10 cellular contexts compared by ENCODE assay signal in genomic region chr14:89308232-89308959, GRCh38.
DNase-seq lines count a peak whose midpoint lies in the region; ATAC-seq and TF ChIP-seq lines count a peak whose summit lies in the region.
"Had no signal": no experiment of that assay in that cellular context is flagged by ENCODE, and none has a peak within 500 bp of the region (broad histone marks: within the 10 kb centered on the region; RNA-seq: fewer than 3 reads in every experiment).

No MANE protein-coding gene starts in this region.

- H3K27ac ChIP-seq in foreskin keratinocyte: no peak overlapping the region
- H3K27ac ChIP-seq: pancreas had no signal

- ATAC-seq in GM18505 (IDR thresholded peaks at IDR 0.05; ENCODE audit: unreplicated experiment) (peak; percentile 43), HG03103 (IDR thresholded peaks at IDR 0.05; ENCODE audit: low read depth, unreplicated experiment) (peak; percentile 35), foreskin keratinocyte (no peak)

- peaks cover 40% of the 10 kb centered on the region for H3K4me1 ChIP-seq in adipocyte (ENCODE audit: control insufficient read depth, insufficient read depth, low read length)
- H3K4me1 ChIP-seq in foreskin keratinocyte: peaks cover 10% of the 10 kb centered on the region
- H3K4me1 ChIP-seq: Caco-2 had no signal

- no peaks in the 10 kb centered on the region for H3K27me3 ChIP-seq in adipocyte (replicated peaks; ENCODE audit: control insufficient read depth, insufficient read depth, low read length)
- no peaks in the 10 kb centered on the region for H3K27me3 ChIP-seq in foreskin keratinocyte
- H3K27me3 ChIP-seq: pancreas had no signal

- DNase-seq in AG10803 (ENCODE audit: low read depth): peak; percentile 29
- peak; percentile 17 for DNase-seq in adipocyte (ENCODE audit: low read depth)
- no peak for DNase-seq in NCI-H2029 treated with DMSO at 0.1 percent for 48 hours (lab: John Stamatoyannopoulos, UW)
- DNase-seq in dermis blood vessel endothelial cell: no peak
- no peak for DNase-seq in NCI-H128 (lab: John Stamatoyannopoulos, UW; ENCODE audit: unreplicated experiment)
- no peak for DNase-seq in foreskin keratinocyte
- DNase-seq: pancreas had no signal

- H3K4me3 ChIP-seq in AG10803 (ENCODE audit: low read length): no peak overlapping the region
- H3K4me3 ChIP-seq in adipocyte (ENCODE audit: low read length): no peak overlapping the region
- H3K4me3 ChIP-seq: pancreas had no signal

- H3K9me3 ChIP-seq in adipocyte (ENCODE audit: control insufficient read depth, low read length): no peaks in the 10 kb centered on the region
- H3K9me3 ChIP-seq: Caco-2, pancreas had no signal

- no peak for TF ChIP-seq POLR2A in GM18505 (IDR thresholded peaks at IDR 0.05; ENCODE audit: borderline replicate concordance, extremely low read depth, insufficient read depth, insufficient read length)

- TF ChIP-seq CTCF in AG10803 (conservative IDR thresholded peaks at IDR 0.05; ENCODE audit: low read length) (no peak), foreskin keratinocyte (conservative IDR thresholded peaks at IDR 0.05) (no peak)

- H3K9ac ChIP-seq in adipocyte (ENCODE audit: low read length): no peak overlapping the region

- H3K36me3 ChIP-seq in adipocyte (ENCODE audit: control insufficient read depth, insufficient read depth, low read length, severe bottlenecking): no peaks in the 10 kb centered on the region
- H3K36me3 ChIP-seq: pancreas had no signal

Comparison
In these comparisons a context has a peak if more than half of its experiments do, and no peak if none do; other contexts are left out.
1. DNase-seq: peak in AG10803 (single experiment) and adipocyte (single experiment); none in NCI-H2029 treated with DMSO at 0.1 percent for 48 hours (single experiment), dermis blood vessel endothelial cell (single experiment), NCI-H128 (single experiment) and foreskin keratinocyte (0 of 2).